17 cellular contexts compared by ENCODE assay signal in genomic region chr3:117602054-117602644, GRCh38.
A peak's percentile ranks its signal among the peaks of the same experiment; 100 is the strongest.
DNase-seq lines count a peak whose midpoint lies in the region; ATAC-seq and TF ChIP-seq lines count a peak whose summit lies in the region.
"Had no signal": no experiment of that assay in that cellular context is flagged by ENCODE, and none has a peak within 500 bp of the region (broad histone marks: within the 10 kb centered on the region; RNA-seq: fewer than 3 reads in every experiment).

No MANE protein-coding gene starts in this region.

- H4K20me1 ChIP-seq in IMR-90 (ENCODE audit: insufficient read depth, low read length) = no peaks in the 10 kb centered on the region
- no peaks in the 10 kb centered on the region for H4K20me1 ChIP-seq in mammary epithelial cell (ENCODE audit: insufficient read depth, low read length)

- H3K27me3 ChIP-seq in A673 (replicated peaks; ENCODE audit: insufficient read depth, low read depth, low read length, poor library complexity) = no peaks in the 10 kb centered on the region
- no peaks in the 10 kb centered on the region for H3K27me3 ChIP-seq in IMR-90 (ENCODE audit: control insufficient read depth, insufficient read depth, low read length)
- no peaks in the 10 kb centered on the region for H3K27me3 ChIP-seq in mammary epithelial cell (ENCODE audit: insufficient read depth, low read length)

- no peak overlapping the region for H2BK120ac ChIP-seq in IMR-90 (ENCODE audit: low read depth, low read length)

- H4K8ac ChIP-seq in IMR-90 (ENCODE audit: low read depth in 2 of 2, low read length in 2 of 2) = no peak overlapping the region

- H3K9ac ChIP-seq in IMR-90 (ENCODE audit: low read depth, low read length) (no peak overlapping the region), mammary epithelial cell (ENCODE audit: insufficient read depth, low read length) (no peak overlapping the region)

- no peaks in the 10 kb centered on the region for H3K9me3 ChIP-seq in A673 (ENCODE audit: low read depth, low read length, poor library complexity, severe bottlenecking)
- no peaks in the 10 kb centered on the region for H3K9me3 ChIP-seq in IMR-90 (ENCODE audit: control insufficient read depth, insufficient read depth, low read length)
- H3K9me3 ChIP-seq in mesodermal cell (ENCODE audit: control insufficient read depth, low read length) = no peaks in the 10 kb centered on the region
- peaks cover 3% of the 10 kb centered on the region for H3K9me3 ChIP-seq in mammary epithelial cell (replicated peaks; ENCODE audit: insufficient read depth, low read length)

- WGBS in IMR-90 (ENCODE audit: extremely low coverage in 2 of 2, insufficient read length in 1 of 2), 2 experiments = no CpG with 5 or more reads among the region's 4 CpGs
- 43 to 93% methylated on average over 1 to 3 of the region's 4 CpGs for WGBS in mesodermal cell (ENCODE audit: insufficient coverage in 2 of 2), 2 experiments
- WGBS in mammary epithelial cell (ENCODE audit: low coverage, missing lambda C conversion rate) = 62% methylated on average over 4 of the region's 4 CpGs

- H3K27ac ChIP-seq in A673 (ENCODE audit: low read depth, low read length, poor library complexity, severe bottlenecking) (no peak overlapping the region), IMR-90 (ENCODE audit: insufficient read depth, low read length) (no peak overlapping the region), mesodermal cell (ENCODE audit: low read depth, low read length, severe bottlenecking) (peak overlapping the region; percentile 51), mammary epithelial cell (ENCODE audit: insufficient read depth, low read depth, low read length) (no peak overlapping the region)

- peaks cover 23% of the 10 kb centered on the region for H3K4me1 ChIP-seq in A673 (ENCODE audit: insufficient read depth, low read length, poor library complexity, severe bottlenecking)
- no peaks in the 10 kb centered on the region; the same call in 1 of the 2 replicates for H3K4me1 ChIP-seq in IMR-90 (ENCODE audit: control insufficient read depth, insufficient read depth, low read length)
- H3K4me1 ChIP-seq in mesodermal cell (ENCODE audit: control insufficient read depth, insufficient read depth, low read length, poor library complexity, severe bottlenecking) = peaks cover 14% of the 10 kb centered on the region
- H3K4me1 ChIP-seq in mammary epithelial cell (ENCODE audit: insufficient read depth, low read length) = no peaks in the 10 kb centered on the region

- no peak overlapping the region for H3K56ac ChIP-seq in IMR-90 (ENCODE audit: extremely low read depth, insufficient read depth, low read length)

- H3K14ac ChIP-seq in IMR-90 (replicated peaks; ENCODE audit: low read depth, low read length) = no peak overlapping the region

- no peak for TF ChIP-seq POLR2A in IMR-90 (IDR thresholded peaks at IDR 0.05; ENCODE audit: low read depth, low read length)

- ATAC-seq in IMR-90 (ENCODE audit: low read depth) = no peak
- ATAC-seq: CD8-positive, alpha-beta T cell had no signal

- no peak for TF ChIP-seq CTCF in A673 (conservative IDR thresholded peaks at IDR 0.05; ENCODE audit: low read depth, low read length)
- TF ChIP-seq CTCF in IMR-90 (conservative IDR thresholded peaks at IDR 0.05; ENCODE audit: low read depth, low read length) = no peak
- no peak for TF ChIP-seq CTCF in mammary epithelial cell (conservative IDR thresholded peaks at IDR 0.05 in 1 of 2, IDR thresholded peaks at IDR 0.05 in 1 of 2; ENCODE audit: extremely low read depth in 1 of 2, insufficient read depth in 1 of 2, low read depth in 1 of 2, low read length in 2 of 2)

- H2AK9ac ChIP-seq in IMR-90 (replicated peaks; ENCODE audit: low read depth, low read length, poor library complexity) = no peak overlapping the region

- intact Hi-C loops in A673 (cut with micrococcal nuclease; ENCODE audit: unreplicated experiment) (no loop called here), IMR-90 (cut with micrococcal nuclease) (no loop called here), mammary epithelial cell (cut with micrococcal nuclease) (no loop called here)

- H3K79me2 ChIP-seq in mammary epithelial cell (ENCODE audit: insufficient read depth, low read length) = no peaks in the 10 kb centered on the region

- no peak overlapping the region for H4K91ac ChIP-seq in IMR-90 (ENCODE audit: insufficient read depth, low read depth, low read length)

- dilution Hi-C loops in IMR-90 (cut with HindIII; ENCODE audit: low sequenced_read_pairs, unreplicated experiment) = no loop called here
- dilution Hi-C loops in mammary epithelial cell (cut with HindIII; ENCODE audit: low sequenced_read_pairs) = no loop called here

- TF ChIP-seq RAD21 in IMR-90 (IDR thresholded peaks at IDR 0.05; ENCODE audit: low read length) = no peak

- no peak overlapping the region for H3K4ac ChIP-seq in IMR-90 (ENCODE audit: low read depth, low read length)

- CTCF ChIA-PET in A673 (lab: Charles Lee) (no interaction called here), IMR-90 (lab: Yijun Ruan, JAX) (no interaction called here), mammary epithelial cell (lab: Charles Lee; ENCODE audit: low non-redundant PET) (no interaction called here)

- H2AFZ ChIP-seq in IMR-90 (replicated peaks; ENCODE audit: low read length, poor library complexity) (no peak overlapping the region), mammary epithelial cell (ENCODE audit: low read depth, low read length) (no peak overlapping the region)

- DNase-seq in A673 (ENCODE audit: low spot score) (peak; percentile 12), IMR-90 (no peak), SK-N-DZ (ENCODE audit: low spot score) (peak; percentile 19), mammary epithelial cell (no peak), NCI-H187 treated with DMSO at 0.1 percent for 48 hours (lab: John Stamatoyannopoulos, UW) (no peak), middle frontal gyrus (ENCODE audit: extremely low spot score, low spot score) (no peak)
- DNase-seq in activated CD4-positive, alpha-beta T cell treated with anti-CD3 and anti-CD28 coated beads for 48 hours = no peak
- DNase-seq: ACHN; CD8-positive, alpha-beta T cell; GF-D8; HFFc6; Karpas-422; NCI-H146; NCI-H2227 treated with DMSO at 0.1 percent for 48 hours; NCI-H526 treated with DMSO at 0.1 percent for 48 hours; SHP77 treated with DMSO at 0.1 percent for 48 hours had no signal

- no peaks in the 10 kb centered on the region for H3K36me3 ChIP-seq in A673 (ENCODE audit: insufficient read depth, low read length, poor library complexity, severe bottlenecking)
- H3K36me3 ChIP-seq in IMR-90 (ENCODE audit: control insufficient read depth, insufficient read depth, low read length) = no peaks in the 10 kb centered on the region
- no peaks in the 10 kb centered on the region for H3K36me3 ChIP-seq in mesodermal cell (ENCODE audit: control insufficient read depth, insufficient read depth, low read length)
- no peaks in the 10 kb centered on the region for H3K36me3 ChIP-seq in mammary epithelial cell (ENCODE audit: insufficient read depth, low read length)

- no peak overlapping the region for H4K5ac ChIP-seq in IMR-90 (ENCODE audit: low read depth, low read length)

- H2BK5ac ChIP-seq in IMR-90 (ENCODE audit: low read depth, low read length, poor library complexity, severe bottlenecking) = no peak overlapping the region

- POLR2A ChIA-PET in A673 (lab: Charles Lee; ENCODE audit: low non-redundant PET) (no interaction called here), IMR-90 (lab: Charles Lee; ENCODE audit: unreplicated experiment) (no interaction called here)

- H3K4me2 ChIP-seq in IMR-90 (ENCODE audit: low read depth, low read length) (no peak overlapping the region), mammary epithelial cell (ENCODE audit: insufficient read depth, low read depth, low read length) (no peak overlapping the region)

- no peaks in the 10 kb centered on the region for H3K9me1 ChIP-seq in IMR-90 (ENCODE audit: insufficient read depth, low read length)

- H3K79me1 ChIP-seq in IMR-90 (ENCODE audit: low read depth in 1 of 2, low read length in 2 of 2) = no peaks in the 10 kb centered on the region

- H3K23ac ChIP-seq in IMR-90 (ENCODE audit: low read depth, low read length) = no peak overlapping the region

- no peak overlapping the region for H2BK15ac ChIP-seq in IMR-90 (ENCODE audit: low read depth, low read length)

- no peak overlapping the region for H3K18ac ChIP-seq in IMR-90 (ENCODE audit: low read depth, low read length)

- H2BK20ac ChIP-seq in IMR-90 (ENCODE audit: low read depth, low read length) = no peak overlapping the region

- BruUV-seq in A673 (replicated peaks; lab: Mats Ljungman, UMichigan) (no TSS peak), IMR-90 (replicated peaks; lab: Mats Ljungman, UMichigan) (no TSS peak), mammary epithelial cell (replicated peaks; lab: Mats Ljungman, UMichigan) (no TSS peak)

- in situ Hi-C loops in IMR-90 (cut with MboI; ENCODE audit: low sequenced_read_pairs) = no loop called here
- in situ Hi-C loops in mammary epithelial cell (cut with MboI; ENCODE audit: low sequenced_read_pairs in 2 of 2) = no loop called here

- H3K4me3 ChIP-seq in A673 (ENCODE audit: low read depth, low read length, poor library complexity, severe bottlenecking) (no peak overlapping the region), IMR-90 (ENCODE audit: insufficient read depth, low read depth, low read length) (no peak overlapping the region), mesodermal cell (ENCODE audit: extremely low read depth, insufficient read depth, low read length, poor library complexity, severe bottlenecking) (no peak overlapping the region), mammary epithelial cell (replicated peaks in 1 of 3; ENCODE audit: insufficient read depth in 1 of 3, low read depth in 2 of 3, low read length in 3 of 3) (no peak overlapping the region)

- H2AK5ac ChIP-seq in IMR-90 (ENCODE audit: low read depth, low read length) = no peak overlapping the region

TF ChIP-seq in IMR-90, 13 proteins besides CTCF, POLR2A, EP300 and RAD21:
- TF ChIP-seq, protein P1, sequence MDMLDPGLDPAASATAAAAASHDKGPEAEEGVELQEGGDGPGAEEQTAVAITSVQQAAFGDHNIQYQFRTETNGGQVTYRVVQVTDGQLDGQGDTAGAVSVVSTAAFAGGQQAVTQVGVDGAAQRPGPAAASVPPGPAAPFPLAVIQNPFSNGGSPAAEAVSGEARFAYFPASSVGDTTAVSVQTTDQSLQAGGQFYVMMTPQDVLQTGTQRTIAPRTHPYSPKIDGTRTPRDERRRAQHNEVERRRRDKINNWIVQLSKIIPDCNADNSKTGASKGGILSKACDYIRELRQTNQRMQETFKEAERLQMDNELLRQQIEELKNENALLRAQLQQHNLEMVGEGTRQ (IDR thresholded peaks at IDR 0.05; ENCODE audit: low read depth, low read length) = no peak
- no peak for TF ChIP-seq CHD1 (IDR thresholded peaks at IDR 0.05; ENCODE audit: low read depth, low read length)
- peak; percentile 70; the same call in 1 of the 2 replicates for TF ChIP-seq MAFK (IDR thresholded peaks at IDR 0.05; ENCODE audit: low read depth, low read length)

Comparison
In these comparisons a context has a peak if more than half of its experiments do, and no peak if none do; other contexts are left out.
1. DNase-seq: peak in A673 (single experiment) and SK-N-DZ (single experiment); none in IMR-90 (single experiment), mammary epithelial cell (single experiment), NCI-H187 treated with DMSO at 0.1 percent for 48 hours (single experiment), middle frontal gyrus (single experiment) and activated CD4-positive, alpha-beta T cell treated with anti-CD3 and anti-CD28 coated beads for 48 hours (single experiment).